Comparison of ENCODE assay signal across 8 cellular contexts in genomic region chr2:32135409-32135808, GRCh38. TPM values are rescaled to one million over a fixed set of nuclear protein-coding genes. Genes with fewer than 3 reads are reported as not detected.
DNase-seq lines count a peak whose midpoint lies in the region; ATAC-seq, FAIRE-seq and TF ChIP-seq lines count a peak whose summit lies in the region.

No MANE protein-coding gene starts in this region.

- no peaks in the 10 kb centered on the region for H3K4me1 ChIP-seq in small intestine (ENCODE audit: control insufficient read depth in 2 of 2, insufficient read depth in 1 of 2, low read depth in 1 of 2, low read length in 1 of 2)
- peaks cover 0 to 6% (median 2%) of the 10 kb centered on the region in 4 donors for H3K4me1 ChIP-seq in sigmoid colon

- no peaks in the 10 kb centered on the region for H3K27me3 ChIP-seq in small intestine (ENCODE audit: control insufficient read depth in 2 of 2, insufficient read depth in 2 of 2, low read length in 2 of 2)
- H3K27me3 ChIP-seq in sigmoid colon, result no peaks in the 10 kb centered on the region

- ATAC-seq in GM21526 (IDR thresholded peaks at IDR 0.05; ENCODE audit: low FRiP score, unreplicated experiment), result no peak

- no peak for TF ChIP-seq EP300 in sigmoid colon (IDR thresholded peaks at IDR 0.05)

- intact Hi-C loops in sigmoid colon (cut with DNase I), result no loop called here

- DNase-seq in AG08396 (ENCODE audit: low spot score) (peak; percentile 75), RCC 7860 (ENCODE audit: low spot score) (peak; percentile 81), fibroblast of peridontal ligament (ENCODE audit: extremely low read depth) (peak; percentile 77), small intestine (peak; percentile 93), sigmoid colon (no peak), NCI-H1417 treated with DMSO at 0.1 percent for 48 hours (lab: John Stamatoyannopoulos, UW) (no peak)

- no peak overlapping the region for H3K27ac ChIP-seq in small intestine (ENCODE audit: low read depth in 1 of 2, low read length in 1 of 2)
- H3K27ac ChIP-seq in sigmoid colon, result no peak overlapping the region

- TF ChIP-seq CTCF in GM12873 (IDR thresholded peaks at IDR 0.05; ENCODE audit: insufficient read depth, low read depth, low read length, missing control alignments), result peak; percentile 7
- peak in 2 of 4 experiments; percentile 10 to 15 for TF ChIP-seq CTCF in sigmoid colon (IDR thresholded peaks at IDR 0.05)

- H3K9me3 ChIP-seq in small intestine (ENCODE audit: control insufficient read depth, low read depth), result no peaks in the 10 kb centered on the region
- no peaks in the 10 kb centered on the region for H3K9me3 ChIP-seq in sigmoid colon

- peak; percentile 83 for FAIRE-seq in RCC 7860 (lab: Jason Lieb, UNC)
- FAIRE-seq in small intestine (lab: Jason Lieb, UNC), result peak; percentile 89

- peaks cover 0 to 3% of the 10 kb centered on the region in 2 donors for H3K36me3 ChIP-seq in small intestine (ENCODE audit: control insufficient read depth in 2 of 2, insufficient read depth in 2 of 2, low read length in 2 of 2)
- peaks cover 0 to 41% (median 5%) of the 10 kb centered on the region in 4 donors for H3K36me3 ChIP-seq in sigmoid colon

- 61 to 82% (median 78%) methylated on average over 8 of the region's 8 CpGs for WGBS in small intestine, 3 donors
- 66 to 86% methylated on average over 8 of the region's 8 CpGs for WGBS in sigmoid colon, 2 donors

- H3K4me3 ChIP-seq in small intestine (ENCODE audit: low read depth in 1 of 2, low read length in 2 of 2), result no peak overlapping the region
- no peak overlapping the region for H3K4me3 ChIP-seq in sigmoid colon

- no peak for TF ChIP-seq POLR2A in sigmoid colon (IDR thresholded peaks at IDR 0.05)

RNA-seq across cellular contexts. Expression of gene SLC30A6, which starts 30.3 kb away (rescaled TPM):
- polyA plus RNA-seq in small intestine (10 to 100 TPM in 1 of 3 donors, 1 to 10 TPM in 2; 2.2 to 10.2 (median 3.4) TPM), sigmoid colon (1 to 10 TPM; 1.8 to 8.7 (median 2.5) TPM)
- 10 to 100 TPM; 16.2 to 20.6 (median 17.4) TPM for total RNA-seq in sigmoid colon

Comparison
In these comparisons a context has a peak if more than half of its experiments do, and no peak if none do; other contexts are left out.
1. DNase-seq: peak in AG08396 (single experiment), RCC 7860 (single experiment), fibroblast of peridontal ligament (single experiment) and small intestine (single experiment); none in sigmoid colon (single experiment) and NCI-H1417 treated with DMSO at 0.1 percent for 48 hours (single experiment).